Comparison of ENCODE assay signal across 1 cellular context in genomic region chr7:4693152-4693551, GRCh38.
A peak's percentile ranks its signal among the peaks of the same experiment; 100 is the strongest.
TF ChIP-seq lines count a peak whose summit lies in the region.

No MANE protein-coding gene starts in this region.

TF ChIP-seq in IMR-90, 13 proteins besides CTCF, POLR2A, EP300 and RAD21:
- TF ChIP-seq CHD1 (IDR thresholded peaks at IDR 0.05; ENCODE audit: low read depth, low read length) (no peak), ELK1 (IDR thresholded peaks at IDR 0.05; ENCODE audit: borderline replicate concordance, low read depth, low read length) (no peak), NFE2L2 (IDR thresholded peaks at IDR 0.05; ENCODE audit: low read depth, low read length) (peak; percentile 62; the same call in 1 of the 2 replicates), BHLHE40 (IDR thresholded peaks at IDR 0.05; ENCODE audit: low read depth, low read length) (no peak)
